In the genomic region with DNA sequence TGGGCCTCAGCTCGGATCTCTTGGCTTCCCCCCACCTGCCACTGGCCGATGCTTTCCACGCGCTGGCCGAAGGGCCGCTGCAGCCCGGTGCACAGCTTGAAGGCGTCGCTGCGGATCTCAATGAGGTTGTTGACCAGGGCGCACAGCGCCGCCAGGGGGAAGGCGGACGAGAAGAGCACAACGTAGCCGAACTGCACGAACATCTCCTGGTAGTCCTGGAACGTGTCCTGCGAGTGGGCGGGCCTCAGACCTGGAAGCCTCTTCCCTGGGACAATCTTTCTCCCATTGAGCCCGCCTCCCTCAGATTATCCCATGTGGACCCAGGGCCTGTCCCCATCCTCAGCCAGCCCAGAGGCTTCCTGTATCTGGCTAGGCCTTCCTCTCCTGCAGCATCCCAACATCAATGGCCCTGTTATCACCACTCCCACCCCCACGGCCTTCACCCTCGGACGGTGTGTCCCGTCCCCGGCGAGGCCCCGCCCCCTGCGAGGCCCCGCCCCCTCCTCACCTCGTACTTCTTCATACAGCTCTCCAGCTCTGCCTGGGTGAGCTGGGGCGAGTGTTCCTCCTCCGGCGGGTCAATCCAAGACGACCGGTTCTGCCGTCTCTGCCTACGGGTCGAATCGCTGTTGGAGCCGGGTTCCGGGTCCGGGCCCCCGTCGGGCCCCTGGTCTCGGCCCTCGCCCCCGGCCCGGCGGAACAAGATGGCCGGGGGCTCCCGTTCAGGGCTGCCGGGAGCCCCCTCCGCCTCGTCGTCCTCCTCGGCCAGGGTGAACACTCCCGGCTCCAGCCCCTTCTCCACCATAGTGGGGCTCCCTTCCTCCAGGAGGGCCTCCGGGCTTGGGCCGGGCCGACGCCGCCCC, we compare ENCODE assay signal across 8 cellular contexts. TPM values are rescaled to one million over a fixed set of nuclear protein-coding genes. Genes with fewer than 3 reads are reported as not detected.
DNase-seq lines count a peak whose midpoint lies in the region; ATAC-seq and TF ChIP-seq lines count a peak whose summit lies in the region.

No MANE protein-coding gene starts in this region.

- H3K4me1 ChIP-seq in OCI-LY7 (ENCODE audit: insufficient read depth, low read length, poor library complexity, severe bottlenecking) = peaks cover 15% of the 10 kb centered on the region

- no peaks in the 10 kb centered on the region for H3K9me3 Mint-ChIP-seq in activated naive CD8-positive, alpha-beta T cell (ENCODE audit: low read depth)

- H3K27ac ChIP-seq in OCI-LY7 (ENCODE audit: low read depth, low read length, poor library complexity, severe bottlenecking) = no peak overlapping the region

- BruUV-seq in OCI-LY7 (replicated peaks; lab: Mats Ljungman, UMichigan) = no TSS peak

- no peak overlapping the region for H3K27ac Mint-ChIP-seq in activated naive CD8-positive, alpha-beta T cell

- H3K4me3 ChIP-seq in OCI-LY7 (ENCODE audit: low read depth, low read length, poor library complexity, severe bottlenecking) = no peak overlapping the region
- peak overlapping the region; percentile 77 for H3K4me3 ChIP-seq in iPS-18c (ENCODE audit: insufficient read depth, low read depth, low read length)

- intact Hi-C loops in OCI-LY7 (cut with micrococcal nuclease; ENCODE audit: unreplicated experiment) = no loop called here

- DNase-seq in Caki2 (ENCODE audit: low read depth) (peak; percentile 93), OCI-LY7 (ENCODE audit: low spot score) (no peak), DMS79 treated with DMSO at 0.1 percent for 48 hours (lab: John Stamatoyannopoulos, UW) (no peak)
- peak; percentile 66 for DNase-seq in stimulated activated CD4-positive, alpha-beta T cell treated with anti-CD3 and anti-CD28 coated beads, Interleukin-4, amount 100 ng/mL, for 1 hour

- ATAC-seq in GM21737 (IDR thresholded peaks at IDR 0.05; ENCODE audit: unreplicated experiment) (no peak), GM18907 (IDR thresholded peaks at IDR 0.05; ENCODE audit: unreplicated experiment) (no peak)

- TF ChIP-seq CTCF in OCI-LY7 (conservative IDR thresholded peaks at IDR 0.05; ENCODE audit: low read length) = no peak

- H2AFZ ChIP-seq in OCI-LY7 (ENCODE audit: low read length) = no peak overlapping the region

- peak overlapping the region; percentile 53; the same call in 1 of the 2 replicates for H3K4me2 ChIP-seq in OCI-LY7 (ENCODE audit: low read length)

- CTCF ChIA-PET in OCI-LY7 (lab: Charles Lee; ENCODE audit: unreplicated experiment) = interaction anchor here (0.6 kb wide), 1 partner anchor 36 kb away, joined by 3 read pairs; no protein-coding TSS in a partner anchor

- no peaks in the 10 kb centered on the region for H4K20me1 ChIP-seq in OCI-LY7 (ENCODE audit: insufficient read depth, low read length)

- H3K36me3 Mint-ChIP-seq in activated naive CD8-positive, alpha-beta T cell = no peaks in the 10 kb centered on the region

- no peaks in the 10 kb centered on the region for H3K79me2 ChIP-seq in OCI-LY7 (ENCODE audit: insufficient read depth, low read depth, low read length)

- H3K9me3 ChIP-seq in OCI-LY7 (ENCODE audit: low read length) = no peaks in the 10 kb centered on the region
- peaks cover 5% of the 10 kb centered on the region for H3K9me3 ChIP-seq in iPS-18c (ENCODE audit: control insufficient read depth, insufficient read depth, low read length)

- H3K27me3 Mint-ChIP-seq in activated naive CD8-positive, alpha-beta T cell = no peaks in the 10 kb centered on the region

- peak overlapping the region; percentile 59 for H3K4me3 Mint-ChIP-seq in activated naive CD8-positive, alpha-beta T cell

- in situ Hi-C loops in Caki2 (cut with HindIII; ENCODE audit: low pct_unique_long_range_greater_than_20kb, low sequenced_read_pairs) = no loop called here

- peaks cover 14% of the 10 kb centered on the region for H3K4me1 Mint-ChIP-seq in activated naive CD8-positive, alpha-beta T cell (ENCODE audit: low read depth)

- POLR2A ChIA-PET in OCI-LY7 (lab: Charles Lee) = no interaction called here

- no peaks in the 10 kb centered on the region for H3K9me2 ChIP-seq in OCI-LY7 (ENCODE audit: insufficient read depth, low read length)

- 0 out of 2 replicates have a peak, but pooled peaks cover under 1% of the 10 kb centered on the region for H3K36me3 ChIP-seq in OCI-LY7 (ENCODE audit: insufficient read depth, low read length)

RNA-seq across cellular contexts. Expression of a gene that starts 6.8 kb away (rescaled TPM):
- total RNA-seq in Caki2 (2014; rRNA removed; shearing (Covaris generic); ENCODE audit: low replicate concordance) = 4.6 and 5.4 TPM in 2 replicates
- 4.3 and 5.9 TPM in 2 replicates for total RNA-seq in OCI-LY7 (2014; rRNA removed; shearing (Covaris generic))
- total RNA-seq in OCI-LY7 (2022) = 12.8 and 13.5 TPM in 2 replicates

RNA-seq across cellular contexts. Expression of a gene that starts 9.5 kb away (rescaled TPM):
- total RNA-seq in Caki2 (2014; rRNA removed; shearing (Covaris generic); ENCODE audit: low replicate concordance) = 49.6 and 61.3 TPM in 2 replicates
- 83.2 and 103 TPM in 2 replicates for total RNA-seq in OCI-LY7 (2014; rRNA removed; shearing (Covaris generic))
- total RNA-seq in OCI-LY7 (2022) = 104 and 113 TPM in 2 replicates

RNA-seq across cellular contexts. Expression of a gene that starts 18.5 kb away (rescaled TPM):
- 17.9 and 23.5 TPM in 2 replicates for total RNA-seq in Caki2 (2014; rRNA removed; shearing (Covaris generic); ENCODE audit: low replicate concordance)
- 36.6 and 39.2 TPM in 2 replicates for total RNA-seq in OCI-LY7 (2014; rRNA removed; shearing (Covaris generic))
- total RNA-seq in OCI-LY7 (2022) = 48.8 and 57.9 TPM in 2 replicates

RNA-seq across cellular contexts. Expression of a gene that starts 22.2 kb away (rescaled TPM):
- 21.0 and 38.9 TPM in 2 replicates for total RNA-seq in Caki2 (2014; rRNA removed; shearing (Covaris generic); ENCODE audit: low replicate concordance)
- total RNA-seq in OCI-LY7 (2014; rRNA removed; shearing (Covaris generic)) = 174 and 182 TPM in 2 replicates
- 168 and 173 TPM in 2 replicates for total RNA-seq in OCI-LY7 (2022)

RNA-seq across cellular contexts. Expression of a gene that starts 24.7 kb away (rescaled TPM):
- 38.9 and 49.9 TPM in 2 replicates for total RNA-seq in Caki2 (2014; rRNA removed; shearing (Covaris generic); ENCODE audit: low replicate concordance)
- total RNA-seq in OCI-LY7 (2014; rRNA removed; shearing (Covaris generic)) = 11.6 TPM in 2 replicates
- total RNA-seq in OCI-LY7 (2022) = 17.3 and 18.9 TPM in 2 replicates

Comparison
In these comparisons a context has a peak if more than half of its experiments do, and no peak if none do; other contexts are left out.
1. DNase-seq: peak in Caki2 (single experiment) and stimulated activated CD4-positive, alpha-beta T cell treated with anti-CD3 and anti-CD28 coated beads, Interleukin-4, amount 100 ng/mL, for 1 hour (single experiment); none in OCI-LY7 (single experiment) and DMS79 treated with DMSO at 0.1 percent for 48 hours (single experiment).